Comparison of ENCODE assay signal across 8 cellular contexts in genomic region chr12:56266634-56267442, GRCh38.
DNase-seq lines count a peak whose midpoint lies in the region; ATAC-seq and TF ChIP-seq lines count a peak whose summit lies in the region.

TSS of gene COQ10A (plus strand) at chr12:56266942. CDS start at chr12:56267119, 177 bp downstream.

- peak; percentile 86 for TF ChIP-seq POLR2A in GM18951 (IDR thresholded peaks at IDR 0.05; ENCODE audit: extremely low read depth, insufficient read depth, insufficient read length)

- H3K9me3 Mint-ChIP-seq in central memory CD8-positive, alpha-beta T cell = no peaks in the 10 kb centered on the region

- H3K4me1 Mint-ChIP-seq in central memory CD8-positive, alpha-beta T cell = peaks cover 21% of the 10 kb centered on the region

- in situ Hi-C loops in GM18951 (cut with MboI; ENCODE audit: low sequenced_read_pairs, unreplicated experiment) = no loop called here

- no peaks in the 10 kb centered on the region for H3K27me3 Mint-ChIP-seq in central memory CD8-positive, alpha-beta T cell

- peak within 1 kb of the TSS; percentile 96 for H3K27ac Mint-ChIP-seq in central memory CD8-positive, alpha-beta T cell (ENCODE audit: low read depth)

- peak; percentile 81 for DNase-seq in AG10803 (ENCODE audit: low read depth)
- peak; percentile 82 for DNase-seq in NCI-H345 treated with DMSO at 0.1 percent for 48 hours (lab: John Stamatoyannopoulos, UW; ENCODE audit: unreplicated experiment)
- peak; percentile 85 to 86 for DNase-seq in central memory CD8-positive, alpha-beta T cell (ENCODE audit: low spot score in 2 of 2)
- peak; percentile 97 for DNase-seq in islet precursor cell
- DNase-seq in stimulated activated CD4-positive, alpha-beta T cell treated with anti-CD3 and anti-CD28 coated beads, Interleukin-12 subunit alpha, Interleukin-12 subunit beta, amount 100 ng/mL, for 48 hours (ENCODE audit: low read depth in 2 of 3, low spot score in 1 of 3) = peak; percentile 75 to 83 (median 78)

- peak within 1 kb of the TSS; percentile 82 for H3K4me3 ChIP-seq in AG10803 (ENCODE audit: low read length)

- peak; percentile 70 for TF ChIP-seq CTCF in AG10803 (conservative IDR thresholded peaks at IDR 0.05; ENCODE audit: low read length)

- H3K4me3 Mint-ChIP-seq in central memory CD8-positive, alpha-beta T cell = peak within 1 kb of the TSS; percentile 94

- ATAC-seq in HG03175 (IDR thresholded peaks at IDR 0.05; ENCODE audit: unreplicated experiment) = peak; percentile 94
- peak; percentile 92 to 93 for ATAC-seq in activated CD4-positive, CD25-positive, alpha-beta regulatory T cell treated with anti-CD3 and anti-CD28 coated beads, Interleukin-2, amount 50 U/mL, for 24 hours
- peak; percentile 93 for ATAC-seq in central memory CD8-positive, alpha-beta T cell (replicated peaks; ENCODE audit: extremely low read depth, poor library complexity, severe bottlenecking)

- H3K36me3 Mint-ChIP-seq in central memory CD8-positive, alpha-beta T cell (ENCODE audit: insufficient read depth) = peaks cover 23% of the 10 kb centered on the region

Comparison
In these comparisons a context has a peak if more than half of its experiments do, and no peak if none do; other contexts are left out.
1. Peak in every context shown above with its lines: DNase-seq, ATAC-seq and H3K4me3 ChIP-seq.